In genomic region chr9:86585422-86586143, GRCh38 we compare ENCODE assay signal across 12 cellular contexts.
A peak's percentile ranks its signal among the peaks of the same experiment; 100 is the strongest.
DNase-seq lines count a peak whose midpoint lies in the region; ATAC-seq and TF ChIP-seq lines count a peak whose summit lies in the region.
"Had no signal": no experiment of that assay in that cellular context is flagged by ENCODE, and none has a peak within 500 bp of the region (broad histone marks: within the 10 kb centered on the region; RNA-seq: fewer than 3 reads in every experiment).

No MANE protein-coding gene starts in this region.

- peak overlapping the region; percentile 61 for H3K27ac Mint-ChIP-seq in activated CD4-positive, alpha-beta T cell treated with anti-CD3 and anti-CD28 coated beads, Interleukin-2, amount 10 ng/mL, durations not matched to agents 7 days and 5 days
- H3K27ac Mint-ChIP-seq in endodermal cell = peak overlapping the region; percentile 80

- H3K27me3 ChIP-seq in endodermal cell (ENCODE audit: control insufficient read depth, insufficient read depth, low read length, poor library complexity, severe bottlenecking) (no peaks in the 10 kb centered on the region), muscle layer of duodenum (ENCODE audit: low read depth, low read length) (no peaks in the 10 kb centered on the region)

- POLR2A ChIA-PET in activated CD4-positive, alpha-beta T cell treated with anti-CD3 and anti-CD28 coated beads, Interleukin-2, amount 10 ng/mL, durations not matched to agents 7 days and 5 days (lab: Charles Lee) = no interaction called here

- peaks cover 4% of the 10 kb centered on the region for H3K4me1 Mint-ChIP-seq in activated CD4-positive, alpha-beta T cell treated with anti-CD3 and anti-CD28 coated beads, Interleukin-2, amount 10 ng/mL, durations not matched to agents 7 days and 5 days
- H3K4me1 Mint-ChIP-seq in endodermal cell = peaks cover 42% of the 10 kb centered on the region
- H3K4me1 Mint-ChIP-seq: central memory CD8-positive, alpha-beta T cell had no signal

- H3K36me3 ChIP-seq in endodermal cell (ENCODE audit: control insufficient read depth, insufficient read depth, low read length) = no peaks in the 10 kb centered on the region
- no peaks in the 10 kb centered on the region for H3K36me3 ChIP-seq in muscle layer of duodenum (ENCODE audit: control insufficient read depth in 1 of 2, insufficient read depth in 2 of 2, low read length in 2 of 2)
- no peaks in the 10 kb centered on the region for H3K36me3 ChIP-seq in urinary bladder (ENCODE audit: insufficient read depth)

- ATAC-seq in HG02642 (IDR thresholded peaks at IDR 0.05; ENCODE audit: poor library complexity, unreplicated experiment) (no peak), GM18870 (IDR thresholded peaks at IDR 0.05; ENCODE audit: unreplicated experiment) (no peak)

- peak overlapping the region; percentile 24 for H3K9ac ChIP-seq in endodermal cell (ENCODE audit: extremely low read depth, low read length, poor library complexity, severe bottlenecking)
- H3K9ac ChIP-seq: KMS-11 had no signal

- H3K4me3 Mint-ChIP-seq in activated CD4-positive, alpha-beta T cell treated with anti-CD3 and anti-CD28 coated beads, Interleukin-2, amount 10 ng/mL, durations not matched to agents 7 days and 5 days = peak overlapping the region; percentile 53
- peak overlapping the region; percentile 0 for H3K4me3 Mint-ChIP-seq in endodermal cell
- H3K4me3 Mint-ChIP-seq: central memory CD8-positive, alpha-beta T cell had no signal

- no peak for DNase-seq in activated CD4-positive, alpha-beta T cell treated with anti-CD3 and anti-CD28 coated beads, Interleukin-2, amount 10 ng/mL, durations not matched to agents 7 days and 5 days
- DNase-seq in activated CD4-positive, alpha-beta T cell treated with anti-CD3 and anti-CD28 coated beads for 4 hours = no peak
- DNase-seq in endodermal cell (peak; percentile 50), NCI-H1092 (lab: John Stamatoyannopoulos, UW) (no peak)
- DNase-seq: NCI-H345, substantia nigra had no signal

- H3K4me3 ChIP-seq in endodermal cell (ENCODE audit: low read length) (peak overlapping the region; percentile 58), muscle layer of duodenum (ENCODE audit: low read depth in 1 of 2, low read length in 2 of 2) (peak overlapping the region; percentile 34 to 44), urinary bladder (ENCODE audit: low read depth, low read length) (peak overlapping the region; percentile 25)

- CTCF ChIA-PET in activated CD4-positive, alpha-beta T cell treated with anti-CD3 and anti-CD28 coated beads, Interleukin-2, amount 10 ng/mL, durations not matched to agents 7 days and 5 days (lab: Charles Lee) = no interaction called here

- H3K9me3 ChIP-seq in endodermal cell (ENCODE audit: control insufficient read depth, low read length) = no peaks in the 10 kb centered on the region
- no peaks in the 10 kb centered on the region for H3K9me3 ChIP-seq in muscle layer of duodenum (ENCODE audit: control insufficient read depth in 1 of 2, low read length in 2 of 2)

- peaks cover 3% of the 10 kb centered on the region for H3K4me1 ChIP-seq in endodermal cell (ENCODE audit: control insufficient read depth, insufficient read depth, low read length)
- H3K4me1 ChIP-seq in muscle layer of duodenum (ENCODE audit: control insufficient read depth in 1 of 2, insufficient read depth in 2 of 2, low read length in 2 of 2) = peaks cover 6 to 14% of the 10 kb centered on the region in 2 donors
- no peaks in the 10 kb centered on the region for H3K4me1 ChIP-seq in urinary bladder (ENCODE audit: insufficient read depth)

- TF ChIP-seq CTCF in endodermal cell (conservative IDR thresholded peaks at IDR 0.05) = no peak

- WGBS in endodermal cell (ENCODE audit: insufficient coverage in 1 of 2, insufficient read length in 1 of 2), 2 experiments = 49% methylated on average over 2 to 6 of the region's 7 CpGs
- 33% methylated on average over 7 of the region's 7 CpGs for WGBS in urinary bladder

- no peaks in the 10 kb centered on the region for H3K27me3 Mint-ChIP-seq in activated CD4-positive, alpha-beta T cell treated with anti-CD3 and anti-CD28 coated beads, Interleukin-2, amount 10 ng/mL, durations not matched to agents 7 days and 5 days
- H3K27me3 Mint-ChIP-seq in endodermal cell (ENCODE audit: insufficient read depth) = no peaks in the 10 kb centered on the region

- no peaks in the 10 kb centered on the region for H3K36me3 Mint-ChIP-seq in activated CD4-positive, alpha-beta T cell treated with anti-CD3 and anti-CD28 coated beads, Interleukin-2, amount 10 ng/mL, durations not matched to agents 7 days and 5 days (ENCODE audit: low read depth)
- no peaks in the 10 kb centered on the region for H3K36me3 Mint-ChIP-seq in endodermal cell (ENCODE audit: low read depth)

- H3K27ac ChIP-seq in endodermal cell (ENCODE audit: low read depth, low read length) = no peak overlapping the region
- peak overlapping the region; percentile 3 for H3K27ac ChIP-seq in muscle layer of duodenum (ENCODE audit: low read length)
- H3K27ac ChIP-seq in urinary bladder (ENCODE audit: low read depth) = no peak overlapping the region
- H3K27ac ChIP-seq: KMS-11 had no signal

- H3K9me3 Mint-ChIP-seq in activated CD4-positive, alpha-beta T cell treated with anti-CD3 and anti-CD28 coated beads, Interleukin-2, amount 10 ng/mL, durations not matched to agents 7 days and 5 days = no peaks in the 10 kb centered on the region
- H3K9me3 Mint-ChIP-seq in endodermal cell = peaks cover 2% of the 10 kb centered on the region
- H3K9me3 Mint-ChIP-seq: central memory CD8-positive, alpha-beta T cell had no signal
